In the genomic region with DNA sequence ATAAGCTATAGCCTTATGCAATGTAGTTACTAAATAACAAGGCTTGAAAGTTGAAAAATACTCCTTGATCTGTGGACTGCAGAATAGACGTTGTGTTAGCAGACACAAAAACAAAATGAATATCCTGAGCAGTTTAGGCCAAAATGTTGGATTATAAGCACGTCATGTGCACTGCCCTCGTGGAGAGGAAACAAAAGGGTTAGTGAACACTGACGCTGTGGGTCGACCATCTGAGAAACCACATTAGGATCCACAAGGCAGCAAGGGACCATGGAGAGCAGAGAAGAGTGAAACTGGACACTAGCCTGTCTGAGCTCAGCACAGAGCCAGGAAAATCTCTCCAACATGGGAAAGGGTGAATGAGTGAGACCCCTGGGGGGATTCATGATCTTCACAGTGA, we compare ENCODE assay signal across 23 cellular contexts.
"Had no signal": no experiment of that assay in that cellular context is flagged by ENCODE, and none has a peak within 500 bp of the region (broad histone marks: within the 10 kb centered on the region; RNA-seq: fewer than 3 reads in every experiment).

No MANE protein-coding gene starts in this region.

- H3K4me1 ChIP-seq: colonic mucosa, esophagus muscularis mucosa, esophagus squamous epithelium, foreskin keratinocyte, gastrocnemius medialis, gastroesophageal sphincter, heart left ventricle, heart right ventricle had no signal

- H3K36me3 ChIP-seq: colonic mucosa, esophagus muscularis mucosa, esophagus squamous epithelium, gastrocnemius medialis, gastroesophageal sphincter, heart left ventricle, heart right ventricle had no signal

- H3K4me3 ChIP-seq: colonic mucosa, coronary artery, dorsolateral prefrontal cortex, esophagus muscularis mucosa, esophagus squamous epithelium, gastrocnemius medialis, gastroesophageal sphincter, heart left ventricle, heart right ventricle had no signal

- H3K27me3 ChIP-seq: colonic mucosa, dorsolateral prefrontal cortex, esophagus muscularis mucosa, esophagus squamous epithelium, foreskin keratinocyte, gastrocnemius medialis, heart left ventricle, heart right ventricle had no signal

- H3K9me3 ChIP-seq: colonic mucosa, esophagus muscularis mucosa, esophagus squamous epithelium, gastrocnemius medialis, gastroesophageal sphincter, heart left ventricle, heart right ventricle had no signal

- ATAC-seq: effector memory CD8-positive, alpha-beta T cell; esophagus mucosa; foreskin keratinocyte; gastrocnemius medialis; gastroesophageal sphincter; heart left ventricle; heart right ventricle had no signal

- H3K27ac ChIP-seq: colonic mucosa, coronary artery, dorsolateral prefrontal cortex, epithelial cell of prostate, esophagus muscularis mucosa, esophagus squamous epithelium, foreskin keratinocyte, gastrocnemius medialis, gastroesophageal sphincter, heart left ventricle, heart right ventricle had no signal

- DNase-seq: colonic mucosa; cortex of kidney; dermis blood vessel endothelial cell; dorsolateral prefrontal cortex; effector CD4-positive, alpha-beta T cell; effector CD8-positive, alpha-beta T cell; effector memory CD4-positive, alpha-beta T cell; effector memory CD8-positive, alpha-beta T cell; endodermal cell; erythroblast; esophagus squamous epithelium; foreskin fibroblast; foreskin keratinocyte; gastrocnemius medialis; glutamatergic neuron; head of caudate nucleus; heart left ventricle; heart right ventricle had no signal
